Comparison of ENCODE assay signal across 8 cellular contexts in genomic region chr15:69415381-69415780, GRCh38. TPM values are rescaled to one million over a fixed set of nuclear protein-coding genes. Genes with fewer than 3 reads are reported as not detected.
A peak's percentile ranks its signal among the peaks of the same experiment; 100 is the strongest.
DNase-seq lines count a peak whose midpoint lies in the region; ATAC-seq and TF ChIP-seq lines count a peak whose summit lies in the region.

No MANE protein-coding gene starts in this region.

- peak overlapping the region; percentile 83 for H3K4me3 Mint-ChIP-seq in progenitor cell of endocrine pancreas (ENCODE audit: low read depth)

- peaks cover 11% of the 10 kb centered on the region for H3K36me3 Mint-ChIP-seq in progenitor cell of endocrine pancreas (ENCODE audit: insufficient read depth)

- peaks cover 5% of the 10 kb centered on the region for H3K27me3 Mint-ChIP-seq in progenitor cell of endocrine pancreas

- H3K27me3 ChIP-seq in PC-3 (ENCODE audit: low read length), result no peaks in the 10 kb centered on the region
- no peaks in the 10 kb centered on the region for H3K27me3 ChIP-seq in ectodermal cell (ENCODE audit: control insufficient read depth, insufficient read depth, low read length, poor library complexity, severe bottlenecking)

- intact Hi-C loops in PC-3 (cut with micrococcal nuclease), result loop anchor here (2.0 kb wide), 1 partner anchor 51 kb away; no protein-coding TSS in a partner anchor

- TF ChIP-seq CTCF in PC-3 (conservative IDR thresholded peaks at IDR 0.05; ENCODE audit: low read depth, low read length) (no peak), progenitor cell of endocrine pancreas (IDR thresholded peaks at IDR 0.05; ENCODE audit: unreplicated experiment) (no peak)

- H2AFZ ChIP-seq in PC-3 (ENCODE audit: low read length), result no peak overlapping the region

- DNase-seq in NCI-H526 treated with DMSO at 0.1 percent for 48 hours (lab: John Stamatoyannopoulos, UW) (peak; percentile 2), NCI-H526 (lab: John Stamatoyannopoulos, UW) (no peak), PC-3 (no peak), progenitor cell of endocrine pancreas (ENCODE audit: low spot score, unreplicated experiment) (no peak), caudate nucleus (lab: John Stamatoyannopoulos, UW) (no peak), NCI-H524 (lab: John Stamatoyannopoulos, UW) (no peak)

- peak overlapping the region; percentile 86 for H3K9ac ChIP-seq in PC-3 (ENCODE audit: low read length)

- peak overlapping the region; percentile 31 for H3K27ac Mint-ChIP-seq in progenitor cell of endocrine pancreas

- H3K4me3 ChIP-seq in PC-3 (ENCODE audit: low read length) (peak overlapping the region; percentile 95), ectodermal cell (ENCODE audit: insufficient read depth, low read depth, low read length) (peak overlapping the region; percentile 87)

- peaks cover 8% of the 10 kb centered on the region for H3K4me1 Mint-ChIP-seq in progenitor cell of endocrine pancreas (ENCODE audit: low read depth)

- peaks cover 29% of the 10 kb centered on the region for H4K20me1 ChIP-seq in PC-3 (ENCODE audit: low read length)

- BruUV-seq in PC-3 (replicated peaks; lab: Mats Ljungman, UMichigan), result TSS peak; percentile 78

- H3K4me1 ChIP-seq in PC-3 (ENCODE audit: insufficient read depth, low read length), result peaks cover 25% of the 10 kb centered on the region
- H3K4me1 ChIP-seq in ectodermal cell (ENCODE audit: control insufficient read depth, insufficient read depth, low read length), result peaks cover 7% of the 10 kb centered on the region

- CTCF ChIA-PET in PC-3 (lab: Charles Lee), result no interaction called here

- POLR2A ChIA-PET in PC-3 (lab: Charles Lee; ENCODE audit: unreplicated experiment), result interaction anchor here (0.7 to 1.8 kb wide), 3 partner anchors 15 to 47 kb away, joined by 3 to 6 read pairs (median 5); no protein-coding TSS in a partner anchor

- no peaks in the 10 kb centered on the region for H3K9me3 Mint-ChIP-seq in progenitor cell of endocrine pancreas (ENCODE audit: low read depth)

- H3K36me3 ChIP-seq in PC-3 (ENCODE audit: low read depth, low read length) (peaks cover 33% of the 10 kb centered on the region), ectodermal cell (ENCODE audit: control insufficient read depth, insufficient read depth, low read length) (peaks cover 24% of the 10 kb centered on the region)

- no peak for ATAC-seq in PC-3
- no peak for ATAC-seq in HG02623 (IDR thresholded peaks at IDR 0.05; ENCODE audit: unreplicated experiment)

- 35 to 37% methylated on average over 3 of the region's 3 CpGs for WGBS in ectodermal cell, 2 experiments

- no peaks in the 10 kb centered on the region for H3K9me3 ChIP-seq in PC-3 (ENCODE audit: low read length)
- no peaks in the 10 kb centered on the region for H3K9me3 ChIP-seq in ectodermal cell (ENCODE audit: control insufficient read depth, low read length)

- H3K27ac ChIP-seq in PC-3 (ENCODE audit: low read length) (no peak overlapping the region), ectodermal cell (ENCODE audit: insufficient read depth, low read depth, low read length, poor library complexity, severe bottlenecking) (no peak overlapping the region), caudate nucleus (ENCODE audit: low read depth, low read length) (no peak overlapping the region)

- H3K9me2 ChIP-seq in PC-3 (replicated peaks; ENCODE audit: low read length), result no peaks in the 10 kb centered on the region

- H3F3A ChIP-seq in PC-3 (ENCODE audit: low read length, unreplicated experiment), result no peaks in the 10 kb centered on the region

- H3K79me2 ChIP-seq in PC-3 (ENCODE audit: low read length), result peaks cover 64% of the 10 kb centered on the region

- peak overlapping the region; percentile 98 for H3K4me2 ChIP-seq in PC-3 (ENCODE audit: low read length)

RNA-seq across cellular contexts. Expression of gene KIF23, which starts 1.2 kb away (rescaled TPM):
- total RNA-seq in PC-3 (2014; rRNA removed) (77.3 and 87.0 TPM in 2 replicates), progenitor cell of endocrine pancreas (26.5 and 28.4 TPM in 2 replicates)
- 53.3 TPM for polyA plus RNA-seq in ectodermal cell (2013, experiment 1 of 4)
- 47.2 TPM for polyA plus RNA-seq in ectodermal cell (2013, experiment 2 of 4)
- 45.6 TPM for polyA plus RNA-seq in ectodermal cell (2013, experiment 3 of 4)
- 48.8 TPM for polyA plus RNA-seq in ectodermal cell (2013, experiment 4 of 4)

RNA-seq across cellular contexts. Expression of gene RPLP1, which starts 37.2 kb away (rescaled TPM):
- total RNA-seq in PC-3 (2014; rRNA removed) (216 and 253 TPM in 2 replicates), progenitor cell of endocrine pancreas (1,112 and 1,115 TPM in 2 replicates)
- polyA plus RNA-seq in ectodermal cell (2013, experiment 1 of 4), result 2,955 TPM
- polyA plus RNA-seq in ectodermal cell (2013, experiment 2 of 4), result 2,872 TPM
- 2,724 TPM for polyA plus RNA-seq in ectodermal cell (2013, experiment 3 of 4)
- 2,757 TPM for polyA plus RNA-seq in ectodermal cell (2013, experiment 4 of 4)
